In the genomic region with DNA sequence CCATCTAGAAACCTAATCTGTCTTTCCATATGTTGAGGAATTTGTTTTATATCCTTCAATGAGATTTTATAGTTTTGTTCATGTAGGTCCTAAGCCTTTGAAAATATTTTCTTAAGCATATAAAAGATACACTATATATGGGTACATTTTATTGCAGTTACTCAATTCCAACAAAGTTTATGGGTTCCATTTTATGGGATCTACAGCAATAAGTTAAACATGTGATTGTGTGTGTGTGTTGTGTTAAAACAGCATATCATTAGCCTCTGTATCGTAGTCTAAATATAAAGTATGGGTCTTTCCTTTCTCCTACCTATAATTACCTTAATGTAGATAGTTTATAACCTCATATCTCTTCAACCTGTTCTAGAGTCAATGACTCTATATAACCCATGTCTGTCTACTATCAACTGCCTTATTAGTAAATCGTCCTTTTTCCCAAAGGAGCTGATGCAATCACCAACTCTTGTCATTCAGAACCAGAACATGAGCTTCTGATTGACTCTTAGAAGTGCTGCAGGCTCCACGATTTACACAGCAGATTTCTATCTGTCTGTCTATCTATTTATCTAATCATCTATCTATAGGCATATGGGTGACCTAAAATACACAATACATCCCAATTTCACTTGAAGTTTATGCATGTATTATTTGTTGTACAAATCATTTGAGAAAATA, we compare ENCODE assay signal across 15 cellular contexts.
"Had no signal": no experiment of that assay in that cellular context is flagged by ENCODE, and none has a peak within 500 bp of the region (broad histone marks: within the 10 kb centered on the region; RNA-seq: fewer than 3 reads in every experiment).

No MANE protein-coding gene starts in this region.

- H3K27me3 ChIP-seq: dorsolateral prefrontal cortex, right atrium auricular region, tibial nerve, vagina had no signal

- H3K4me3 ChIP-seq: dorsolateral prefrontal cortex, mucosa of descending colon, right atrium auricular region, tibial nerve, vagina had no signal

- H3K4me1 ChIP-seq: right atrium auricular region, tibial nerve, vagina had no signal

- H3K27ac ChIP-seq: dorsolateral prefrontal cortex, right atrium auricular region, tibial nerve, vagina had no signal

- ATAC-seq: activated CD8-positive, alpha-beta T cell treated with anti-CD3 and anti-CD28 coated beads for 36 hours; activated T-cell treated with anti-CD3 and anti-CD28 coated beads, Interleukin-2, amount 50 U/mL, for 4 hours; mucosa of descending colon; naive thymus-derived CD8-positive, alpha-beta T cell had no signal

- H3K9me3 ChIP-seq: mucosa of descending colon, right atrium auricular region, tibial nerve, vagina had no signal

- H3K36me3 ChIP-seq: right atrium auricular region, tibial nerve, vagina had no signal

- DNase-seq: activated CD4-positive, alpha-beta T cell treated with anti-CD3 and anti-CD28 coated beads for 48 hours; activated CD8-positive, alpha-beta T cell treated with anti-CD3 and anti-CD28 coated beads for 36 hours; activated effector memory CD4-positive, alpha-beta T cell treated with Interleukin-2 at 50 U/mL for 16 hours; activated naive CD4-positive, alpha-beta T cell treated with anti-CD3 and anti-CD28 coated beads, Interleukin-2, amount 50 U/mL, for 16 hours; activated T-cell treated with anti-CD3 and anti-CD28 coated beads, Interleukin-2, amount 50 U/mL, for 4 hours; dorsolateral prefrontal cortex; mucosa of descending colon; naive thymus-derived CD8-positive, alpha-beta T cell; stimulated activated CD4-positive, alpha-beta T cell treated with anti-CD3 and anti-CD28 coated beads, Interleukin-15, amount 100 ng/mL, for 24 hours; stimulated activated CD4-positive, alpha-beta T cell treated with anti-CD3 and anti-CD28 coated beads, Interleukin-4, amount 100 ng/mL, for 24 hours; stimulated activated naive CD4-positive, alpha-beta T cell treated with Interleukin-2 at 50 U/mL for 16 hours; substantia nigra had no signal
